13 cellular contexts compared by ENCODE assay signal in genomic region chr10:89115876-89116627, GRCh38.
DNase-seq lines count a peak whose midpoint lies in the region; ATAC-seq and TF ChIP-seq lines count a peak whose summit lies in the region.
"Had no signal": no experiment of that assay in that cellular context is flagged by ENCODE, and none has a peak within 500 bp of the region (broad histone marks: within the 10 kb centered on the region; RNA-seq: fewer than 3 reads in every experiment).

No MANE protein-coding gene starts in this region.

- in situ Hi-C loops in ACHN (cut with HindIII; ENCODE audit: low pct_ligation_motif_present, low pct_unique_long_range_greater_than_20kb, low sequenced_read_pairs): no loop called here

- WGBS in right cardiac atrium: 88% methylated on average over 9 of the region's 9 CpGs
- WGBS in spleen, 5 donors: 93 to 95% (median 95%) methylated on average over 9 of the region's 9 CpGs

- no peaks in the 10 kb centered on the region for H3K27me3 ChIP-seq in adipocyte (replicated peaks; ENCODE audit: control insufficient read depth, insufficient read depth, low read length)
- H3K27me3 ChIP-seq in right cardiac atrium (ENCODE audit: control insufficient read depth, insufficient read depth): no peaks in the 10 kb centered on the region
- no peaks in the 10 kb centered on the region for H3K27me3 ChIP-seq in spleen (replicated peaks in 1 of 7)
- H3K27me3 ChIP-seq: heart right ventricle had no signal

- H3K4me1 ChIP-seq in adipocyte (ENCODE audit: control insufficient read depth, insufficient read depth, low read length): peaks cover 38% of the 10 kb centered on the region
- no peaks in the 10 kb centered on the region for H3K4me1 ChIP-seq in right cardiac atrium (ENCODE audit: control insufficient read depth, insufficient read depth, low read length)
- peaks cover 0 to 3% (median 0%) of the 10 kb centered on the region in 6 donors for H3K4me1 ChIP-seq in spleen

- no peak overlapping the region for H3K27ac ChIP-seq in right cardiac atrium (ENCODE audit: low read length)
- H3K27ac ChIP-seq in spleen: no peak overlapping the region
- H3K27ac ChIP-seq: C4-2B had no signal

- intact Hi-C loops in right cardiac atrium (cut with DNase I) (no loop called here), spleen (cut with DNase I; ENCODE audit: low total_unique reads) (no loop called here)

- H3K36me3 ChIP-seq in adipocyte (ENCODE audit: control insufficient read depth, insufficient read depth, low read length, severe bottlenecking) (no peaks in the 10 kb centered on the region), spleen (no peaks in the 10 kb centered on the region)
- H3K36me3 ChIP-seq: heart right ventricle had no signal

- DNase-seq in ACHN (peak; percentile 51), HPDE6-E6E7 (ENCODE audit: extremely low spot score) (peak; percentile 48), adipocyte (ENCODE audit: low read depth) (peak; percentile 60), right cardiac atrium (no peak), spleen (no peak), middle frontal gyrus (ENCODE audit: extremely low spot score, low spot score) (no peak)
- no peak for DNase-seq in stimulated activated naive CD4-positive, alpha-beta T cell (lab: John Stamatoyannopoulos, UW)
- DNase-seq: aorta, heart right ventricle, NCI-H526 treated with DMSO at 0.1 percent for 48 hours, T-helper 17 cell had no signal

- H3K9ac ChIP-seq in adipocyte (ENCODE audit: low read length): peak overlapping the region; percentile 30

- TF ChIP-seq POLR2A in spleen (IDR thresholded peaks at IDR 0.05): no peak

- no peak for TF ChIP-seq CTCF in spleen (IDR thresholded peaks at IDR 0.05 in 8 of 11, conservative IDR thresholded peaks at IDR 0.05 in 3 of 11)

- H3K4me3 ChIP-seq in adipocyte (ENCODE audit: low read length) (no peak overlapping the region), right cardiac atrium (ENCODE audit: low read length) (no peak overlapping the region), spleen (no peak overlapping the region)
- H3K4me3 ChIP-seq: heart right ventricle had no signal

- H3K9me3 ChIP-seq in adipocyte (ENCODE audit: control insufficient read depth, low read length): no peaks in the 10 kb centered on the region
- no peaks in the 10 kb centered on the region for H3K9me3 ChIP-seq in right cardiac atrium (ENCODE audit: control insufficient read depth, low read length)
- no peaks in the 10 kb centered on the region for H3K9me3 ChIP-seq in spleen

- ATAC-seq in right cardiac atrium (peak; percentile 61 to 79), GM21526 (IDR thresholded peaks at IDR 0.05; ENCODE audit: low FRiP score, unreplicated experiment) (no peak)
- ATAC-seq: T-helper 17 cell had no signal

Comparison
In these comparisons a context has a peak if more than half of its experiments do, and no peak if none do; other contexts are left out.
1. DNase-seq: peak in ACHN (single experiment), HPDE6-E6E7 (single experiment) and adipocyte (single experiment); none in right cardiac atrium (0 of 3), stimulated activated naive CD4-positive, alpha-beta T cell (0 of 6), spleen (single experiment) and middle frontal gyrus (single experiment).